ENCODE assay signal across 28 cellular contexts in the genomic region with DNA sequence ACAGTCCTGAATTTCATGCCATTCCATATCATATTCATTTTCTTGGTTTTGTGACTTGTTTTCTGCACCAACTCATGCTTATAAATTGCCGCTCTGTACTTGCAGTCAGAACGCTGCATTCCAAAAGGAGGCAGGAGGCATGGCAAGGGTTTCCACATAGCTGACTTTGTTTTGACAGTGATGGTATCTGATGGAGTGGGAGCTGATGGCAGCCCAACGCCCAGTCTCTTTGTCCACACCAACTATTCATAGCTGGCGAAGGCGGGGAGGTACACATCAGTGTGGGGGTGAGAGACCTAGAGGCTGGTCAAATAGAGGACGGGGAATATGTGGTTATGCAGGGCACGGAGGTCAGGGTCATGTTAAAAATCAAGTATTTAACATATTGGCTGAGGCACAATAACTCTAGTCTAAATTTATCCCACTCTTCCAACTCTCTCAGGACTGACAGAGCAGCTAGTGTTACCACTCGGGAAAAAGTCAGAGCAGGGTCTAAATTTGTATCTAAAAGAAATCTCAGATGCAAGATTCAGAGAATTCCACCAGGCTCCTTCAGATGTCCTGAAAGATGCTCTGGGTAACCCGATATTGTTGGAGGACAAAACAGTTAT.
DNase-seq lines count a peak whose midpoint lies in the region; ATAC-seq, FAIRE-seq and TF ChIP-seq lines count a peak whose summit lies in the region.
"Had no signal": no experiment of that assay in that cellular context is flagged by ENCODE, and none has a peak within 500 bp of the region (broad histone marks: within the 10 kb centered on the region; RNA-seq: fewer than 3 reads in every experiment).

No MANE protein-coding gene starts in this region.

- H3K27ac Mint-ChIP-seq in activated CD4-positive, alpha-beta memory T cell treated with anti-CD3 and anti-CD28 coated beads for 36 hours: no peak overlapping the region
- no peak overlapping the region for H3K27ac Mint-ChIP-seq in activated CD4-positive, alpha-beta memory T cell treated with anti-CD3 and anti-CD28 coated beads, Interleukin-2, amount 10 ng/mL, durations not matched to agents 7 days and 5 days
- H3K27ac Mint-ChIP-seq: activated B cell treated with CpG ODN at 0.5 μM for 24 hours; activated T-helper 2 cell treated with anti-CD3 and anti-CD28 coated beads, Interferon-gamma antibody, Interleukin-2, Interleukin-4, amounts not matched to agents 10 μg/mL and 5 μg/mL and 100 μg/mL, durations not matched to agents 14 hours and 24 hours and 36 hours; endodermal cell; IgD-negative memory B cell; stimulated activated naive CD8-positive, alpha-beta T cell treated with anti-CD3 and anti-CD28 coated beads, Interleukin-15, amount 100 ng/mL, for 72 hours; type B pancreatic cell had no signal

- H3K36me3 ChIP-seq in endothelial cell of umbilical vein (ENCODE audit: control insufficient read depth in 2 of 2, extremely low read depth in 1 of 2, insufficient read depth in 2 of 2, low read length in 2 of 2) (no peaks in the 10 kb centered on the region), tibial artery (no peaks in the 10 kb centered on the region), MM.1S (replicated peaks; ENCODE audit: insufficient read depth, low read length) (no peaks in the 10 kb centered on the region)
- H3K36me3 ChIP-seq: brain microvascular endothelial cell had no signal

- TF ChIP-seq CTCF in endothelial cell of umbilical vein (IDR thresholded peaks at IDR 0.05; ENCODE audit: extremely low read depth in 1 of 2, insufficient read depth in 1 of 2, low read depth in 1 of 2, low read length in 2 of 2) (no peak), tibial artery (IDR thresholded peaks at IDR 0.05) (no peak), MM.1S (IDR thresholded peaks at IDR 0.05; ENCODE audit: low read length) (no peak)

- no peaks in the 10 kb centered on the region for H3K9me2 ChIP-seq in MM.1S (replicated peaks; ENCODE audit: insufficient read depth, low read length)

- no peaks in the 10 kb centered on the region for H3K9me3 Mint-ChIP-seq in activated CD4-positive, alpha-beta memory T cell treated with anti-CD3 and anti-CD28 coated beads for 36 hours
- no peaks in the 10 kb centered on the region for H3K9me3 Mint-ChIP-seq in activated CD4-positive, alpha-beta memory T cell treated with anti-CD3 and anti-CD28 coated beads, Interleukin-2, amount 10 ng/mL, durations not matched to agents 7 days and 5 days
- H3K9me3 Mint-ChIP-seq: activated B cell treated with CpG ODN at 0.5 μM for 24 hours; activated T-helper 2 cell treated with anti-CD3 and anti-CD28 coated beads, Interferon-gamma antibody, Interleukin-2, Interleukin-4, amounts not matched to agents 10 μg/mL and 5 μg/mL and 100 μg/mL, durations not matched to agents 14 hours and 24 hours and 36 hours; endodermal cell; IgD-negative memory B cell; stimulated activated naive CD8-positive, alpha-beta T cell treated with anti-CD3 and anti-CD28 coated beads, Interleukin-15, amount 100 ng/mL, for 72 hours; type B pancreatic cell had no signal

- H3K36me3 Mint-ChIP-seq in activated CD4-positive, alpha-beta memory T cell treated with anti-CD3 and anti-CD28 coated beads for 36 hours: no peaks in the 10 kb centered on the region
- no peaks in the 10 kb centered on the region for H3K36me3 Mint-ChIP-seq in activated CD4-positive, alpha-beta memory T cell treated with anti-CD3 and anti-CD28 coated beads, Interleukin-2, amount 10 ng/mL, durations not matched to agents 7 days and 5 days (ENCODE audit: low read depth)
- H3K36me3 Mint-ChIP-seq: CD4-positive, alpha-beta memory T cell; IgD-negative memory B cell; type B pancreatic cell had no signal

- H3K9ac ChIP-seq in endothelial cell of umbilical vein (replicated peaks; ENCODE audit: extremely low read depth, insufficient read depth, low read length) (no peak overlapping the region), MM.1S (ENCODE audit: low read length) (no peak overlapping the region)

- dilution Hi-C loops in endothelial cell of umbilical vein (cut with MboI; ENCODE audit: extremely low pct_ligation_motif_present, low sequenced_read_pairs): no loop called here

- intact Hi-C loops in activated CD4-positive, alpha-beta memory T cell treated with anti-CD3 and anti-CD28 coated beads for 36 hours (cut with micrococcal nuclease): no loop called here
- intact Hi-C loops in endothelial cell of umbilical vein (cut with micrococcal nuclease): no loop called here
- intact Hi-C loops in tibial artery (cut with DNase I; ENCODE audit: low total_unique reads): no loop called here

- H3K27me3 ChIP-seq in endothelial cell of umbilical vein (ENCODE audit: control insufficient read depth in 2 of 2, insufficient read depth in 2 of 2, low read length in 2 of 2): no peaks in the 10 kb centered on the region
- no peaks in the 10 kb centered on the region for H3K27me3 ChIP-seq in tibial artery
- H3K27me3 ChIP-seq in MM.1S (replicated peaks; ENCODE audit: insufficient read depth, low read length): no peaks in the 10 kb centered on the region
- H3K27me3 ChIP-seq: brain microvascular endothelial cell had no signal

- H3K27ac ChIP-seq in endothelial cell of umbilical vein (ENCODE audit: insufficient read depth, low read depth, low read length): no peak overlapping the region
- H3K27ac ChIP-seq in tibial artery: peak overlapping the region; percentile 71 to 81
- no peak overlapping the region for H3K27ac ChIP-seq in MM.1S (ENCODE audit: low read length)
- H3K27ac ChIP-seq: brain microvascular endothelial cell, RWPE1 had no signal

- H3K9me3 ChIP-seq in endothelial cell of umbilical vein (replicated peaks; ENCODE audit: control insufficient read depth, insufficient read depth, low read length) (no peaks in the 10 kb centered on the region), tibial artery (no peaks in the 10 kb centered on the region), MM.1S (replicated peaks; ENCODE audit: insufficient read depth, low read length) (no peaks in the 10 kb centered on the region)

- H3F3A ChIP-seq in MM.1S (ENCODE audit: insufficient read depth, low read length): no peaks in the 10 kb centered on the region

- H2AFZ ChIP-seq in endothelial cell of umbilical vein (ENCODE audit: low read depth, low read length) (no peak overlapping the region), MM.1S (ENCODE audit: low read length) (no peak overlapping the region)

- H3K9me1 ChIP-seq in endothelial cell of umbilical vein (replicated peaks; ENCODE audit: control insufficient read depth, extremely low read depth, insufficient read depth, low read length): no peaks in the 10 kb centered on the region

- CTCF ChIA-PET in activated CD4-positive, alpha-beta memory T cell treated with anti-CD3 and anti-CD28 coated beads for 36 hours (lab: Charles Lee): interaction anchor here (0.9 to 1.3 kb wide), 2 partner anchors 13 to 69 kb away, joined by 3 read pairs; no protein-coding TSS in a partner anchor
- CTCF ChIA-PET in activated CD4-positive, alpha-beta memory T cell treated with anti-CD3 and anti-CD28 coated beads, Interleukin-2, amount 10 ng/mL, durations not matched to agents 7 days and 5 days (lab: Charles Lee): no interaction called here
- CTCF ChIA-PET in endothelial cell of umbilical vein (lab: Charles Lee): no interaction called here

- no TSS peak for BruUV-seq in endothelial cell of umbilical vein (replicated peaks; lab: Mats Ljungman, UMichigan)

- POLR2A ChIA-PET in activated CD4-positive, alpha-beta memory T cell treated with anti-CD3 and anti-CD28 coated beads for 36 hours (lab: Charles Lee): no interaction called here
- POLR2A ChIA-PET in activated CD4-positive, alpha-beta memory T cell treated with anti-CD3 and anti-CD28 coated beads, Interleukin-2, amount 10 ng/mL, durations not matched to agents 7 days and 5 days (lab: Charles Lee): no interaction called here
- POLR2A ChIA-PET in endothelial cell of umbilical vein (lab: Charles Lee): no interaction called here

- H3K79me2 ChIP-seq in endothelial cell of umbilical vein (ENCODE audit: control insufficient read depth, insufficient read depth, low read length) (no peaks in the 10 kb centered on the region), MM.1S (ENCODE audit: low read length) (no peaks in the 10 kb centered on the region)

- peak; percentile 43 for FAIRE-seq in endothelial cell of umbilical vein (lab: Jason Lieb, UNC)
- FAIRE-seq: keratinocyte had no signal

- peaks cover 6% of the 10 kb centered on the region for H3K4me1 Mint-ChIP-seq in activated CD4-positive, alpha-beta memory T cell treated with anti-CD3 and anti-CD28 coated beads for 36 hours (ENCODE audit: low read depth)
- H3K4me1 Mint-ChIP-seq in activated CD4-positive, alpha-beta memory T cell treated with anti-CD3 and anti-CD28 coated beads, Interleukin-2, amount 10 ng/mL, durations not matched to agents 7 days and 5 days: peaks cover 8% of the 10 kb centered on the region

- H3K4me2 ChIP-seq in endothelial cell of umbilical vein (ENCODE audit: insufficient read depth, low read length) (no peak overlapping the region), MM.1S (ENCODE audit: low read depth, low read length) (no peak overlapping the region)

- no peaks in the 10 kb centered on the region for H3K27me3 Mint-ChIP-seq in activated CD4-positive, alpha-beta memory T cell treated with anti-CD3 and anti-CD28 coated beads for 36 hours
- peaks cover 1% of the 10 kb centered on the region for H3K27me3 Mint-ChIP-seq in activated CD4-positive, alpha-beta memory T cell treated with anti-CD3 and anti-CD28 coated beads, Interleukin-2, amount 10 ng/mL, durations not matched to agents 7 days and 5 days
- H3K27me3 Mint-ChIP-seq: stimulated activated naive CD8-positive, alpha-beta T cell treated with anti-CD3 and anti-CD28 coated beads, Interleukin-15, amount 100 ng/mL, for 72 hours; type B pancreatic cell had no signal

- H3K4me3 Mint-ChIP-seq in activated CD4-positive, alpha-beta memory T cell treated with anti-CD3 and anti-CD28 coated beads for 36 hours: no peak overlapping the region
- no peak overlapping the region for H3K4me3 Mint-ChIP-seq in activated CD4-positive, alpha-beta memory T cell treated with anti-CD3 and anti-CD28 coated beads, Interleukin-2, amount 10 ng/mL, durations not matched to agents 7 days and 5 days
- H3K4me3 Mint-ChIP-seq: activated B cell treated with CpG ODN at 0.5 μM for 24 hours; endodermal cell; IgD-negative memory B cell; stimulated activated naive CD8-positive, alpha-beta T cell treated with anti-CD3 and anti-CD28 coated beads, Interleukin-15, amount 100 ng/mL, for 72 hours; type B pancreatic cell had no signal

- H3K4me1 ChIP-seq in endothelial cell of umbilical vein (ENCODE audit: control insufficient read depth, extremely low read depth, insufficient read depth, low read length): peaks cover 11% of the 10 kb centered on the region
- H3K4me1 ChIP-seq in tibial artery: peaks cover 0 to 58% (median 37%) of the 10 kb centered on the region in 4 donors
- no peaks in the 10 kb centered on the region for H3K4me1 ChIP-seq in MM.1S (ENCODE audit: low read length)

- H3K4me3 ChIP-seq in endothelial cell of umbilical vein (replicated peaks in 1 of 3; ENCODE audit: insufficient read depth in 1 of 3, low read depth in 1 of 3, low read length in 3 of 3): no peak overlapping the region
- H3K4me3 ChIP-seq in tibial artery: no peak overlapping the region
- H3K4me3 ChIP-seq in MM.1S (ENCODE audit: low read length): no peak overlapping the region

- peak; percentile 0 for DNase-seq in activated CD4-positive, alpha-beta memory T cell treated with anti-CD3 and anti-CD28 coated beads for 36 hours
- DNase-seq in activated CD4-positive, alpha-beta memory T cell treated with anti-CD3 and anti-CD28 coated beads, Interleukin-2, amount 10 ng/mL, durations not matched to agents 7 days and 5 days: no peak
- DNase-seq in endothelial cell of umbilical vein (ENCODE audit: low read depth, low spot score) (no peak), myocyte (ENCODE audit: low read depth) (peak; percentile 25), tibial artery (peak in 1 of 2 donors; percentile 70), MM.1S (no peak), NCI-H187 treated with DMSO at 0.1 percent for 48 hours (lab: John Stamatoyannopoulos, UW) (no peak)
- DNase-seq: 8988T; activated B cell treated with CpG ODN at 0.5 μM for 24 hours; activated CD8-positive, alpha-beta memory T cell treated with anti-CD3 and anti-CD28 coated beads, Interleukin-2, amount 50 U/mL, for 4 hours; AML-193; brain microvascular endothelial cell; CD4-positive, alpha-beta memory T cell; DMS 273 treated with DMSO at 0.1 percent for 48 hours; endodermal cell; mammary epithelial cell; NCI-H2081 treated with DMSO at 0.1 percent for 48 hours; NCI-H774; nucleus accumbens; stimulated activated naive CD8-positive, alpha-beta T cell treated with anti-CD3 and anti-CD28 coated beads, Interleukin-15, amount 100 ng/mL, for 72 hours; T1000 had no signal

- ATAC-seq in GM21447 (IDR thresholded peaks at IDR 0.05; ENCODE audit: unreplicated experiment): no peak
- ATAC-seq: HCT116; stimulated activated naive CD8-positive, alpha-beta T cell treated with anti-CD3 and anti-CD28 coated beads, Interleukin-15, amount 100 ng/mL, for 72 hours had no signal

- no peak for TF ChIP-seq POLR2A in endothelial cell of umbilical vein (IDR thresholded peaks at IDR 0.05; ENCODE audit: low read depth, low read length)

- no peaks in the 10 kb centered on the region for H4K20me1 ChIP-seq in endothelial cell of umbilical vein (replicated peaks; ENCODE audit: control insufficient read depth, extremely low read depth, insufficient read depth, low read length)
- no peaks in the 10 kb centered on the region for H4K20me1 ChIP-seq in MM.1S (ENCODE audit: insufficient read depth, low read length)

Comparison
In these comparisons a context has a peak if more than half of its experiments do, and no peak if none do; other contexts are left out.
1. DNase-seq: peak in activated CD4-positive, alpha-beta memory T cell treated with anti-CD3 and anti-CD28 coated beads for 36 hours (single experiment) and myocyte (single experiment); none in activated CD4-positive, alpha-beta memory T cell treated with anti-CD3 and anti-CD28 coated beads, Interleukin-2, amount 10 ng/mL, durations not matched to agents 7 days and 5 days (single experiment), endothelial cell of umbilical vein (single experiment), MM.1S (single experiment) and NCI-H187 treated with DMSO at 0.1 percent for 48 hours (single experiment).
2. H3K27ac ChIP-seq: peak in tibial artery (2 of 2); none in endothelial cell of umbilical vein (single experiment) and MM.1S (single experiment).